ENCODE assay signal across 1 cellular context in the genomic region with DNA sequence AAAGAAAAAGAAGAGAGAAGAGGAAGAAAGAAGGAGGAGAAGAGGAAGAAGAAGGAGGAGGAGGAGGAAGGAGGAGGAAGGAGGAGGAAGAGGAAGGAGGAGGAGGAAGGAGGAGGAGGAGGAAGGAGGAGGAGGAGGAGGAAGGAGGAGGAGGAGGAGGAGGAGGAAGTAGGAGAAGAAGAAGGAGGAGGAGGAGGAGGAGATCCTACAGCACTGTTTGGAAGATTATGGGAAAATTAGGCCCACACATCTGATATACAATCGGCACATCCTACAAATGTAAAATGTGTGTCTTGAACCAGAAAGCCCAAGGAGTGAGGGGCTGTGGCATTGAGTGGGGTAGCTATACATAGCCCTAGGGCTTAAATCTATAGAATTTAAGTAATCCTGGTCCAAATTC.
TF ChIP-seq lines count a peak whose summit lies in the region.

No MANE protein-coding gene starts in this region.

TF ChIP-seq in IMR-90, 13 proteins besides CTCF, POLR2A, EP300 and RAD21:
- TF ChIP-seq MAZ (IDR thresholded peaks at IDR 0.05; ENCODE audit: borderline replicate concordance, low read depth, low read length), result no peak
- TF ChIP-seq, protein P1, sequence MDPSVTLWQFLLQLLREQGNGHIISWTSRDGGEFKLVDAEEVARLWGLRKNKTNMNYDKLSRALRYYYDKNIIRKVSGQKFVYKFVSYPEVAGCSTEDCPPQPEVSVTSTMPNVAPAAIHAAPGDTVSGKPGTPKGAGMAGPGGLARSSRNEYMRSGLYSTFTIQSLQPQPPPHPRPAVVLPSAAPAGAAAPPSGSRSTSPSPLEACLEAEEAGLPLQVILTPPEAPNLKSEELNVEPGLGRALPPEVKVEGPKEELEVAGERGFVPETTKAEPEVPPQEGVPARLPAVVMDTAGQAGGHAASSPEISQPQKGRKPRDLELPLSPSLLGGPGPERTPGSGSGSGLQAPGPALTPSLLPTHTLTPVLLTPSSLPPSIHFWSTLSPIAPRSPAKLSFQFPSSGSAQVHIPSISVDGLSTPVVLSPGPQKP (IDR thresholded peaks at IDR 0.05; ENCODE audit: borderline replicate concordance, low read depth, low read length), result no peak
- TF ChIP-seq SMC3 (IDR thresholded peaks at IDR 0.05; ENCODE audit: low read depth, low read length), result no peak
- TF ChIP-seq MXI1 (IDR thresholded peaks at IDR 0.05; ENCODE audit: borderline replicate concordance, low read depth, low read length), result no peak
- no peak for TF ChIP-seq RCOR1 (IDR thresholded peaks at IDR 0.05; ENCODE audit: insufficient replicate concordance, low read length)
- TF ChIP-seq CEBPB (IDR thresholded peaks at IDR 0.05; ENCODE audit: low read depth, low read length), result no peak
- TF ChIP-seq, protein P2, sequence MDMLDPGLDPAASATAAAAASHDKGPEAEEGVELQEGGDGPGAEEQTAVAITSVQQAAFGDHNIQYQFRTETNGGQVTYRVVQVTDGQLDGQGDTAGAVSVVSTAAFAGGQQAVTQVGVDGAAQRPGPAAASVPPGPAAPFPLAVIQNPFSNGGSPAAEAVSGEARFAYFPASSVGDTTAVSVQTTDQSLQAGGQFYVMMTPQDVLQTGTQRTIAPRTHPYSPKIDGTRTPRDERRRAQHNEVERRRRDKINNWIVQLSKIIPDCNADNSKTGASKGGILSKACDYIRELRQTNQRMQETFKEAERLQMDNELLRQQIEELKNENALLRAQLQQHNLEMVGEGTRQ (IDR thresholded peaks at IDR 0.05; ENCODE audit: low read depth, low read length), result no peak
- no peak for TF ChIP-seq BHLHE40 (IDR thresholded peaks at IDR 0.05; ENCODE audit: low read depth, low read length)
- TF ChIP-seq NFE2L2 (IDR thresholded peaks at IDR 0.05; ENCODE audit: low read depth, low read length), result no peak
- TF ChIP-seq CHD1 (IDR thresholded peaks at IDR 0.05; ENCODE audit: low read depth, low read length), result no peak
- no peak for TF ChIP-seq RFX5 (IDR thresholded peaks at IDR 0.05; ENCODE audit: low read depth, low read length)
- no peak for TF ChIP-seq FOS (IDR thresholded peaks at IDR 0.05; ENCODE audit: low read depth, low read length)
- TF ChIP-seq MAFK (IDR thresholded peaks at IDR 0.05; ENCODE audit: low read depth, low read length), result no peak
